Comparison of ENCODE assay signal across 19 cellular contexts in the genomic region with DNA sequence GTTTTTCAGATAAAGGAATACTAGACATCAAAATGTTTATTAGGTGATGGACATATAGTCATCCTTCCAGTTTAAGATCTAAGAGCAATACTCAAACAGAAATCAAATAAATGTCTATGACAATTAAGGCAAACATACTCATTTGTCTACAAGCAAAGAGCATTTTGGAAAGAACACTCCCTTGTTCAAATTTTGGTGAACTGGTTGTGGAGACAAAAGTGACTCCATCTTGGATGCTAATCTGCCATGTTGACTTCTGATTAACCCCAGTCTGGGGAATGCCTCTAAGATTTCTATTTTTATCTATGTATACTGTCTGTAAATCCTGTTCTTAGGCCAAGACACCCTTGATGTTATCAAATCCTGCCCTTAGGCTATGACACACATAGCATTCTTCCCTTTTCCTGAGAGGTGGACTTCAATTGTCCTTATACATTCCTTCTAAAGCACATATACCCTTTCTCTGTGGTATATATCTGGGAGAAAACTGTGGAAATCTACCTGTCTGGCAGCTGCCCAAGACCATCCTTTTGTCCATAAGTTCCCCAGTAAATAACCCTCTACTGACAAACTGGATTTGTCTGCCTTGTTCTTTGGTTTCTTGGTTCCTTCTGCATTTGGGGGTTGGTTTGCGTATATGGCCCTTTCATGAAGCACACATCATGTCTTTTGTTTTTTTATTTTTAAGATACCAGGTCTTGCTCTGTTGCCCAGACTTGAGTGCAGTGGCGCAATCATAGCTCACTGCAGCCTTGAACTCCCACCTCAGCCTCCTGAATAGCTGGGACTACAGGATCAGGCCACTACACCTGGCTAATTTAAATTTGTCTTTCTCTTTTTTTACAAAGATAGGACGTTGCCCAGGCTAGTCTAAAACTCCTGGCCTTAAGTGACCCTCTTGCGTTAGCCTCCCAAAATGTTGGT.
"Had no signal": no experiment of that assay in that cellular context is flagged by ENCODE, and none has a peak within 500 bp of the region (broad histone marks: within the 10 kb centered on the region; RNA-seq: fewer than 3 reads in every experiment).

No MANE protein-coding gene starts in this region.

- H3K27me3 ChIP-seq: adrenal gland, breast epithelium, SJCRH30 had no signal

- H3K9me3 ChIP-seq: adrenal gland, breast epithelium, SJCRH30 had no signal

- H3K4me3 ChIP-seq: adrenal gland, breast epithelium, SJCRH30 had no signal

- DNase-seq: activated CD4-positive, alpha-beta T cell treated with anti-CD3 and anti-CD28 coated beads for 4 hours; activated CD4-positive, alpha-beta T cell treated with anti-CD3 and anti-CD28 coated beads, Interleukin-2, amount 50 U/mL, for 4 hours; activated CD8-positive, alpha-beta memory T cell treated with anti-CD3 and anti-CD28 coated beads, Interleukin-2, amount 50 U/mL, for 48 hours; activated CD8-positive, alpha-beta T cell treated with anti-CD3 and anti-CD28 coated beads, Interleukin-2, amount 10 ng/mL, durations not matched to agents 7 days and 5 days; activated naive CD4-positive, alpha-beta T cell treated with anti-CD3 and anti-CD28 coated beads, Interleukin-2, amount 50 U/mL, for 16 hours; activated naive CD8-positive, alpha-beta T cell treated with anti-CD3 and anti-CD28 coated beads, Interleukin-2, amount 10 ng/mL, durations not matched to agents 7 days and 5 days; activated T-cell treated with anti-CD3 and anti-CD28 coated beads, Interleukin-2, amount 50 U/mL, for 1 hour; adrenal gland; anterior cingulate cortex; caudate nucleus; Karpas-422; NCI-H1105 treated with DMSO at 0.1 percent for 48 hours; NCI-H1436 treated with DMSO at 0.1 percent for 48 hours; NCI-H187; NCI-H2081; NCI-H510A treated with DMSO at 0.1 percent for 48 hours; SJCRH30 had no signal

- H3K27ac ChIP-seq: adrenal gland, breast epithelium, SJCRH30 had no signal

- ATAC-seq: activated CD4-positive, CD25-positive, alpha-beta regulatory T cell treated with anti-CD3 and anti-CD28 coated beads, Interleukin-2, amount 50 U/mL, for 24 hours; activated CD8-positive, alpha-beta T cell treated with anti-CD3 and anti-CD28 coated beads, Interleukin-2, amount 10 ng/mL, durations not matched to agents 7 days and 5 days had no signal

- H3K36me3 ChIP-seq: adrenal gland, breast epithelium, SJCRH30 had no signal

- H3K4me1 ChIP-seq: breast epithelium, SJCRH30 had no signal
